1 cellular context compared by ENCODE assay signal in genomic region chr1:32249831-32250525, GRCh38.
TF ChIP-seq lines count a peak whose summit lies in the region.

No MANE protein-coding gene starts in this region.

TF ChIP-seq in HepG2, 621 proteins besides CTCF, POLR2A, EP300 and RAD21 (continued from another document and continues in another):
- no peak for TF ChIP-seq ZNF512B (CRISPR knock-in tag; IDR thresholded peaks at IDR 0.05; ENCODE audit: borderline replicate concordance)
- no peak for TF ChIP-seq ZNF318 (CRISPR knock-in tag; IDR thresholded peaks at IDR 0.05)
- TF ChIP-seq HNRNPLL (IDR thresholded peaks at IDR 0.05; ENCODE audit: low read depth, low read length, poor library complexity, severe bottlenecking): no peak
- no peak; the same call in 1 of the 2 replicates for TF ChIP-seq ZNF724P (CRISPR knock-in tag; IDR thresholded peaks at IDR 0.05; ENCODE audit: borderline replicate concordance)
- TF ChIP-seq IRF9 (CRISPR knock-in tag; IDR thresholded peaks at IDR 0.05; ENCODE audit: borderline replicate concordance): peak; percentile 73
- peak; percentile 68; the same call in 1 of the 2 replicates for TF ChIP-seq ZNF280B (CRISPR knock-in tag; IDR thresholded peaks at IDR 0.05; ENCODE audit: borderline replicate concordance)
- peak; percentile 51; the same call in 1 of the 2 replicates for TF ChIP-seq ZNF430 (CRISPR knock-in tag; IDR thresholded peaks at IDR 0.05)
- TF ChIP-seq MZF1 (CRISPR knock-in tag; IDR thresholded peaks at IDR 0.05; ENCODE audit: borderline replicate concordance): no peak
- TF ChIP-seq PRDM10 (CRISPR knock-in tag; IDR thresholded peaks at IDR 0.05; ENCODE audit: low read depth): peak; percentile 73; the same call in 1 of the 2 replicates
- no peak for TF ChIP-seq RBFOX2 (IDR thresholded peaks at IDR 0.05; ENCODE audit: low read depth, low read length)
- TF ChIP-seq ETV5 (CRISPR knock-in tag; IDR thresholded peaks at IDR 0.05; ENCODE audit: borderline replicate concordance): peak; percentile 73; the same call in 1 of the 2 replicates
- TF ChIP-seq CBX2 (IDR thresholded peaks at IDR 0.05; ENCODE audit: low read depth, low read length): no peak
- no peak for TF ChIP-seq CBX2 (CRISPR knock-in tag; IDR thresholded peaks at IDR 0.05; ENCODE audit: low read depth)
- peak; percentile 86 for TF ChIP-seq ZNF746 (CRISPR knock-in tag; IDR thresholded peaks at IDR 0.05)
- TF ChIP-seq RBAK (CRISPR knock-in tag; IDR thresholded peaks at IDR 0.05): 0 out of 2 replicates have a peak, but pooled peaks have one; percentile 23
- TF ChIP-seq RARG (CRISPR knock-in tag; IDR thresholded peaks at IDR 0.05; ENCODE audit: low read depth): 0 out of 2 replicates have a peak, but pooled peaks have one; percentile 75
- TF ChIP-seq HOXA7 (CRISPR knock-in tag; IDR thresholded peaks at IDR 0.05): no peak
- TF ChIP-seq ZFAT (CRISPR knock-in tag; conservative IDR thresholded peaks at IDR 0.05): no peak
- TF ChIP-seq ZNF672 (CRISPR knock-in tag; IDR thresholded peaks at IDR 0.05): no peak
- no peak for TF ChIP-seq ZSCAN31 (CRISPR knock-in tag; IDR thresholded peaks at IDR 0.05; ENCODE audit: low read depth)
- TF ChIP-seq ZNF101 (CRISPR knock-in tag; IDR thresholded peaks at IDR 0.05; ENCODE audit: borderline replicate concordance, low read depth): no peak
- no peak for TF ChIP-seq MTF1 (CRISPR knock-in tag; IDR thresholded peaks at IDR 0.05)
- no peak for TF ChIP-seq CSRNP2 (CRISPR knock-in tag; conservative IDR thresholded peaks at IDR 0.05; ENCODE audit: low read depth)
- no peak for TF ChIP-seq RBM39 (IDR thresholded peaks at IDR 0.05; ENCODE audit: low read depth, low read length, poor library complexity, severe bottlenecking)
- no peak; the same call in 1 of the 2 replicates for TF ChIP-seq BRCA1 (CRISPR knock-in tag; IDR thresholded peaks at IDR 0.05)
- no peak for TF ChIP-seq ZNF549 (CRISPR knock-in tag; IDR thresholded peaks at IDR 0.05)
- no peak for TF ChIP-seq REXO4 (CRISPR knock-in tag; IDR thresholded peaks at IDR 0.05; ENCODE audit: borderline replicate concordance)
- no peak for TF ChIP-seq ZFP41 (CRISPR knock-in tag; IDR thresholded peaks at IDR 0.05; ENCODE audit: borderline replicate concordance)
- no peak for TF ChIP-seq POLR2G (IDR thresholded peaks at IDR 0.05; ENCODE audit: low read depth, low read length)
- no peak for TF ChIP-seq PREB (CRISPR knock-in tag; IDR thresholded peaks at IDR 0.05)
- TF ChIP-seq SIX1 (CRISPR knock-in tag; IDR thresholded peaks at IDR 0.05; ENCODE audit: borderline replicate concordance): no peak
- TF ChIP-seq ZEB1 (IDR thresholded peaks at IDR 0.05; ENCODE audit: insufficient replicate concordance, low read depth): peak; percentile 78
- no peak for TF ChIP-seq ZC3H13 (CRISPR knock-in tag; IDR thresholded peaks at IDR 0.05)
- TF ChIP-seq HNF4A (CRISPR knock-in tag; IDR thresholded peaks at IDR 0.05): peak; percentile 91
- no peak for TF ChIP-seq EEA1 (CRISPR knock-in tag; IDR thresholded peaks at IDR 0.05; ENCODE audit: borderline replicate concordance)
- peak; percentile 78; the same call in 1 of the 2 replicates for TF ChIP-seq SMAD1 (CRISPR knock-in tag; IDR thresholded peaks at IDR 0.05; ENCODE audit: borderline replicate concordance, low read depth)
- TF ChIP-seq ZNF232 (CRISPR knock-in tag; IDR thresholded peaks at IDR 0.05; ENCODE audit: borderline replicate concordance): 0 out of 2 replicates have a peak, but pooled peaks have one; percentile 48
- TF ChIP-seq ZBTB26 (CRISPR knock-in tag; IDR thresholded peaks at IDR 0.05; ENCODE audit: borderline replicate concordance): peak; percentile 58; the same call in 1 of the 2 replicates
